In the genomic region with DNA sequence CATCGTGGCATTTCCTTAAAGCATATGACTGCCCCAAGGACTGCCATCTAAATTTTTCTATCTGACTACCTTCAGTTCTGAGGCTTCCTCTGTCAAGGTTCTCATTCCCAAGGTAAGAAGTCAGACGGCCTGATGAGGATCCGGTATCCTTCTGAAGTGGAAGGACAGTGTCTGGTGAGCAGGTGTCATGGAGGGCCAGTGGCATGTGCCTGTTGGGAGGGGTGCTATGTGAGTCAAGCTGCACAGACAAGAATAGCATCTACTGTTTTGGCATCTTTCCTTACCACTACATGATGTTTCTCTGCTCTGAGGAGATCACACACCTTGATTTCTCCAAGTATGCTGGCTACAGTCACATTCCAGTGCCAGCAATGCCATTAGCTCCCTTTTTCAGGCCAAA, we compare ENCODE assay signal across 1 cellular context.
TF ChIP-seq lines count a peak whose summit lies in the region.

No MANE protein-coding gene starts in this region.

TF ChIP-seq in HepG2, 621 proteins besides CTCF, POLR2A, EP300 and RAD21 (continued from another document):
- TF ChIP-seq, protein P1, sequence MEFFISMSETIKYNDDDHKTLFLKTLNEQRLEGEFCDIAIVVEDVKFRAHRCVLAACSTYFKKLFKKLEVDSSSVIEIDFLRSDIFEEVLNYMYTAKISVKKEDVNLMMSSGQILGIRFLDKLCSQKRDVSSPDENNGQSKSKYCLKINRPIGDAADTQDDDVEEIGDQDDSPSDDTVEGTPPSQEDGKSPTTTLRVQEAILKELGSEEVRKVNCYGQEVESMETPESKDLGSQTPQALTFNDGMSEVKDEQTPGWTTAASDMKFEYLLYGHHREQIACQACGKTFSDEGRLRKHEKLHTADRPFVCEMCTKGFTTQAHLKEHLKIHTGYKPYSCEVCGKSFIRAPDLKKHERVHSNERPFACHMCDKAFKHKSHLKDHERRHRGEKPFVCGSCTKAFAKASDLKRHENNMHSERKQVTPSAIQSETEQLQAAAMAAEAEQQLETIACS (CRISPR knock-in tag; IDR thresholded peaks at IDR 0.05) = no peak
- no peak for TF ChIP-seq SIN3A (IDR thresholded peaks at IDR 0.05; ENCODE audit: borderline replicate concordance, low read depth, low read length)
- TF ChIP-seq CCDC6 (CRISPR knock-in tag; IDR thresholded peaks at IDR 0.05) = no peak
- no peak for TF ChIP-seq ZNF33B (CRISPR knock-in tag; IDR thresholded peaks at IDR 0.05)
- TF ChIP-seq REXO4 (CRISPR knock-in tag; IDR thresholded peaks at IDR 0.05; ENCODE audit: borderline replicate concordance) = no peak
- TF ChIP-seq ZNF883 (CRISPR knock-in tag; IDR thresholded peaks at IDR 0.05; ENCODE audit: not compliant biosample characterization) = no peak
- no peak for TF ChIP-seq THYN1 (CRISPR knock-in tag; IDR thresholded peaks at IDR 0.05; ENCODE audit: borderline replicate concordance, low read depth)
- no peak for TF ChIP-seq ZNF558 (CRISPR knock-in tag; IDR thresholded peaks at IDR 0.05; ENCODE audit: borderline replicate concordance)
- TF ChIP-seq, protein P2, sequence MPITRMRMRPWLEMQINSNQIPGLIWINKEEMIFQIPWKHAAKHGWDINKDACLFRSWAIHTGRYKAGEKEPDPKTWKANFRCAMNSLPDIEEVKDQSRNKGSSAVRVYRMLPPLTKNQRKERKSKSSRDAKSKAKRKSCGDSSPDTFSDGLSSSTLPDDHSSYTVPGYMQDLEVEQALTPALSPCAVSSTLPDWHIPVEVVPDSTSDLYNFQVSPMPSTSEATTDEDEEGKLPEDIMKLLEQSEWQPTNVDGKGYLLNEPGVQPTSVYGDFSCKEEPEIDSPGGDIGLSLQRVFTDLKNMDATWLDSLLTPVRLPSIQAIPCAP (CRISPR knock-in tag; IDR thresholded peaks at IDR 0.05; ENCODE audit: low read depth) = no peak
- TF ChIP-seq SP140L (CRISPR knock-in tag; IDR thresholded peaks at IDR 0.05; ENCODE audit: borderline replicate concordance) = no peak
